9 cellular contexts compared by ENCODE assay signal in the genomic region with DNA sequence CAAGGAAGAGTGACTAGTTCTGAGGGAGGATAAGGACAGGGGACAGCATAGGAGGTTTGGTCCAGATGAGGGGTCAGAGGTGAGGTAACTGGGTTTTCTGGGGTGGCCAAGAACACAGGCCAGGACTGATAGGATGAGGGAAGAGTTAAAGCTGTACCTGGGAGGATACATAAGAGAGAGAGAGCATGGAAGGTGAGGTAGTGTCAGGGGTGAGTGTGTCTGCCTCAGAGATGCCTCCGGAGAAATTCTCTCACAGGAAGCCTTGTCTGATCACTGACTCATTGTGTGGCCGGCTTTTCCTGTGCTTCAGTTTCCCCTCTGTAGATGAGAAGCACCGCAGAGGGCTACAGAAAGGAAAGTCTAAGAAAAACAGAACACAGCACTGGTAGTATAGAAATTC. TPM values are rescaled to one million over a fixed set of nuclear protein-coding genes. Genes with fewer than 3 reads are reported as not detected.
DNase-seq lines count a peak whose midpoint lies in the region; ATAC-seq and TF ChIP-seq lines count a peak whose summit lies in the region.
"Had no signal": no experiment of that assay in that cellular context is flagged by ENCODE, and none has a peak within 500 bp of the region (broad histone marks: within the 10 kb centered on the region; RNA-seq: fewer than 3 reads in every experiment).

No MANE protein-coding gene starts in this region.

- peak overlapping the region; percentile 89 for H3K27ac Mint-ChIP-seq in activated naive CD8-positive, alpha-beta T cell treated with anti-CD3 and anti-CD28 coated beads, Interleukin-2, amount 10 ng/mL, durations not matched to agents 7 days and 5 days
- H3K27ac Mint-ChIP-seq in glutamatergic neuron (ENCODE audit: unreplicated experiment), result no peak overlapping the region

- peak; percentile 68 for ATAC-seq in HG02798 (IDR thresholded peaks at IDR 0.05; ENCODE audit: poor library complexity, unreplicated experiment)
- ATAC-seq in activated naive CD8-positive, alpha-beta T cell treated with anti-CD3 and anti-CD28 coated beads, Interleukin-2, amount 10 ng/mL, durations not matched to agents 7 days and 5 days (ENCODE audit: low read depth), result peak; percentile 85

- DNase-seq in GDM1 (lab: John Stamatoyannopoulos, UW), result peak; percentile 83
- DNase-seq in T-helper 1 cell, result peak; percentile 18 to 87 (median 56)
- peak; percentile 52 for DNase-seq in activated naive CD8-positive, alpha-beta T cell treated with anti-CD3 and anti-CD28 coated beads, Interleukin-2, amount 10 ng/mL, durations not matched to agents 7 days and 5 days
- DNase-seq in pulmonary artery endothelial cell (ENCODE audit: low read depth, low spot score), result peak; percentile 35
- no peak for DNase-seq in glutamatergic neuron
- no peak for DNase-seq in NCI-H82 treated with DMSO at 0.1 percent for 48 hours (lab: John Stamatoyannopoulos, UW; ENCODE audit: unreplicated experiment)
- no peak for DNase-seq in DMS79 treated with DMSO at 0.1 percent for 48 hours (lab: John Stamatoyannopoulos, UW)

- H3K36me3 Mint-ChIP-seq in activated naive CD8-positive, alpha-beta T cell treated with anti-CD3 and anti-CD28 coated beads, Interleukin-2, amount 10 ng/mL, durations not matched to agents 7 days and 5 days, result peaks cover 7% of the 10 kb centered on the region
- no peaks in the 10 kb centered on the region for H3K36me3 Mint-ChIP-seq in glutamatergic neuron (ENCODE audit: unreplicated experiment)

- peaks cover 48% of the 10 kb centered on the region for H3K4me1 Mint-ChIP-seq in activated naive CD8-positive, alpha-beta T cell treated with anti-CD3 and anti-CD28 coated beads, Interleukin-2, amount 10 ng/mL, durations not matched to agents 7 days and 5 days
- no peaks in the 10 kb centered on the region for H3K4me1 Mint-ChIP-seq in glutamatergic neuron (ENCODE audit: low read depth, unreplicated experiment)

- H3K27me3 Mint-ChIP-seq in activated naive CD8-positive, alpha-beta T cell treated with anti-CD3 and anti-CD28 coated beads, Interleukin-2, amount 10 ng/mL, durations not matched to agents 7 days and 5 days, result no peaks in the 10 kb centered on the region
- no peaks in the 10 kb centered on the region for H3K27me3 Mint-ChIP-seq in glutamatergic neuron (ENCODE audit: unreplicated experiment)

- peak overlapping the region; percentile 72 for H3K4me3 Mint-ChIP-seq in activated naive CD8-positive, alpha-beta T cell treated with anti-CD3 and anti-CD28 coated beads, Interleukin-2, amount 10 ng/mL, durations not matched to agents 7 days and 5 days
- H3K4me3 Mint-ChIP-seq in glutamatergic neuron (ENCODE audit: unreplicated experiment), result no peak overlapping the region

- H3K9me3 Mint-ChIP-seq in activated naive CD8-positive, alpha-beta T cell treated with anti-CD3 and anti-CD28 coated beads, Interleukin-2, amount 10 ng/mL, durations not matched to agents 7 days and 5 days, result peaks cover 1% of the 10 kb centered on the region
- H3K9me3 Mint-ChIP-seq in glutamatergic neuron (ENCODE audit: unreplicated experiment), result no peaks in the 10 kb centered on the region

- POLR2A ChIA-PET in activated naive CD8-positive, alpha-beta T cell treated with anti-CD3 and anti-CD28 coated beads, Interleukin-2, amount 10 ng/mL, durations not matched to agents 7 days and 5 days (lab: Charles Lee), result interaction anchor here (0.6 to 2.4 kb wide), 12 partner anchors 18 to 167 kb away, joined by 3 to 11 read pairs (median 4); a partner anchor contains a TSS

- TF ChIP-seq CTCF in glutamatergic neuron (IDR thresholded peaks at IDR 0.05; ENCODE audit: partially characterized antibody, unreplicated experiment), result no peak

RNA-seq across cellular contexts. Expression of a gene that starts 40.2 kb away (rescaled TPM):
- total RNA-seq in activated naive CD8-positive, alpha-beta T cell treated with anti-CD3 and anti-CD28 coated beads, Interleukin-2, amount 10 ng/mL, durations not matched to agents 7 days and 5 days, result 1 to 10 TPM; 4.5 to 4.6 TPM
- not detected in 2 replicates for total RNA-seq in pulmonary artery endothelial cell
- not detected for total RNA-seq in glutamatergic neuron (ENCODE audit: unreplicated experiment)
- total RNA-seq: glomerular endothelial cell had no signal

Comparison
In these comparisons a context has a peak if more than half of its experiments do, and no peak if none do; other contexts are left out.
1. DNase-seq: peak in GDM1 (single experiment), T-helper 1 cell (5 of 5), activated naive CD8-positive, alpha-beta T cell treated with anti-CD3 and anti-CD28 coated beads, Interleukin-2, amount 10 ng/mL, durations not matched to agents 7 days and 5 days (single experiment) and pulmonary artery endothelial cell (single experiment); none in glutamatergic neuron (single experiment), NCI-H82 treated with DMSO at 0.1 percent for 48 hours (single experiment) and DMS79 treated with DMSO at 0.1 percent for 48 hours (single experiment).